33 cellular contexts compared by ENCODE assay signal in genomic region chr5:25301836-25302235, GRCh38.
"Had no signal": no experiment of that assay in that cellular context is flagged by ENCODE, and none has a peak within 500 bp of the region (broad histone marks: within the 10 kb centered on the region; RNA-seq: fewer than 3 reads in every experiment).

No MANE protein-coding gene starts in this region.

- H3K27ac ChIP-seq: adrenal gland, body of pancreas, epithelial cell of prostate, esophagus squamous epithelium, WERI-Rb-1 had no signal

- FAIRE-seq: colon, endometrium, endothelial cell of umbilical vein, frontal cortex had no signal

- H3K4me3 ChIP-seq: adrenal gland, body of pancreas, esophagus squamous epithelium had no signal

- ATAC-seq: activated CD4-positive, CD25-positive, alpha-beta regulatory T cell treated with anti-CD3 and anti-CD28 coated beads, Interleukin-2, amount 50 U/mL, for 24 hours; activated CD8-positive, alpha-beta T cell treated with anti-CD3 and anti-CD28 coated beads for 36 hours; activated naive CD8-positive, alpha-beta T cell treated with anti-CD3 and anti-CD28 coated beads, Interleukin-2, amount 50 U/mL, for 24 hours; activated T-cell treated with anti-CD3 and anti-CD28 coated beads, Interleukin-2, amount 50 U/mL, for 4 hours; activated T-helper 17 cell treated with anti-CD3 and anti-CD28 coated beads, Interleukin-2, amount 50 U/mL, for 72 hours; body of pancreas; T-helper 17 cell had no signal

- H3K36me3 ChIP-seq: adrenal gland, esophagus squamous epithelium, WERI-Rb-1 had no signal

- H3K4me1 ChIP-seq: adrenal gland, body of pancreas, esophagus squamous epithelium had no signal

- H3K27me3 ChIP-seq: adrenal gland, body of pancreas, esophagus squamous epithelium had no signal

- DNase-seq: activated B cell treated with CpG ODN at 0.5 μM for 24 hours; activated CD4-positive, alpha-beta T cell treated with anti-CD3 and anti-CD28 coated beads for 48 hours; activated CD4-positive, alpha-beta T cell treated with anti-CD3 and anti-CD28 coated beads, Interleukin-2, amount 50 U/mL, for 1 hour; activated CD4-positive, alpha-beta T cell treated with anti-CD3 and anti-CD28 coated beads, Interleukin-2, amount 50 U/mL, for 48 hours; activated CD8-positive, alpha-beta memory T cell treated with anti-CD3 and anti-CD28 coated beads for 24 hours; activated CD8-positive, alpha-beta T cell treated with anti-CD3 and anti-CD28 coated beads for 36 hours; activated effector memory CD4-positive, alpha-beta T cell treated with Interleukin-2 at 50 U/mL for 16 hours; activated gamma-delta T cell treated with Interleukin-2 at 50 U/mL for 16 hours; activated naive CD4-positive, alpha-beta T cell treated with anti-CD3 and anti-CD28 coated beads for 36 hours; activated naive CD8-positive, alpha-beta T cell treated with anti-CD3 and anti-CD28 coated beads for 36 hours; activated naive CD8-positive, alpha-beta T cell treated with anti-CD3 and anti-CD28 coated beads, Interleukin-2, amount 50 U/mL, for 24 hours; activated T-cell treated with anti-CD3 and anti-CD28 coated beads, Interleukin-2, amount 50 U/mL, for 4 hours; adrenal gland; amygdala; aorta; body of pancreas; caudate nucleus; cortex of kidney; dermis blood vessel endothelial cell; effector CD8-positive, alpha-beta T cell; esophagus squamous epithelium; glutamatergic neuron; T-helper 1 cell; T-helper 17 cell; T1000; WERI-Rb-1 had no signal

- H3K9me3 ChIP-seq: adrenal gland, body of pancreas, esophagus squamous epithelium had no signal
